In genomic region chr9:35758475-35759050, GRCh38 we compare ENCODE assay signal across 10 cellular contexts. TPM values are rescaled to one million over a fixed set of nuclear protein-coding genes. Genes with fewer than 3 reads are reported as not detected.
DNase-seq lines count a peak whose midpoint lies in the region; ATAC-seq, FAIRE-seq and TF ChIP-seq lines count a peak whose summit lies in the region.
"Had no signal": no experiment of that assay in that cellular context is flagged by ENCODE, and none has a peak within 500 bp of the region (broad histone marks: within the 10 kb centered on the region; RNA-seq: fewer than 3 reads in every experiment).

No MANE protein-coding gene starts in this region.

- H3K27ac ChIP-seq in H9 (ENCODE audit: insufficient read length, low read depth, low read length) (no peak overlapping the region), kidney (ENCODE audit: low read depth in 2 of 2, low read length in 2 of 2) (peak overlapping the region in 1 of 2 donors; percentile 30)

- H2AFZ ChIP-seq in H9 (ENCODE audit: low read length), result no peak overlapping the region

- H3K56ac ChIP-seq in H9 (ENCODE audit: insufficient read length, low read depth, low read length), result no peak overlapping the region

- H3K23ac ChIP-seq in H9 (ENCODE audit: insufficient read length, low read depth, low read length), result no peak overlapping the region

- H3K4me3 ChIP-seq in adipocyte (ENCODE audit: low read length) (peak overlapping the region; percentile 21), foreskin fibroblast (ENCODE audit: low read depth in 1 of 2, low read length in 2 of 2) (no peak overlapping the region), kidney (ENCODE audit: low read length in 2 of 2) (no peak overlapping the region)

- H3K23me2 ChIP-seq in H9 (ENCODE audit: insufficient read length, low read depth, low read length, poor library complexity, severe bottlenecking), result peaks cover 3% of the 10 kb centered on the region

- peaks cover 17% of the 10 kb centered on the region for H3K36me3 ChIP-seq in adipocyte (ENCODE audit: control insufficient read depth, insufficient read depth, low read length, severe bottlenecking)
- peaks cover 6 to 7% of the 10 kb centered on the region in 2 donors for H3K36me3 ChIP-seq in kidney (ENCODE audit: control insufficient read depth in 1 of 2, insufficient read depth in 2 of 2, low read length in 2 of 2)

- no peak overlapping the region for H3K18ac ChIP-seq in H9 (ENCODE audit: insufficient read length, low read depth, low read length)

- peaks cover 10 to 14% (median 12%) of the 10 kb centered on the region in 3 experiments; a peak in 6 of 7 replicates for H3K36me3 Mint-ChIP-seq in H9 (ENCODE audit: insufficient read depth in 1 of 3, low read depth in 3 of 3)
- H3K36me3 Mint-ChIP-seq in naive B cell, result peaks cover 0 to 5% of the 10 kb centered on the region in 2 donors

- no peaks in the 10 kb centered on the region for H3K79me1 ChIP-seq in H9 (ENCODE audit: insufficient read depth, low read depth, low read length, poor library complexity, severe bottlenecking)

- H2BK120ac ChIP-seq in H9 (ENCODE audit: low read depth, low read length, poor library complexity, severe bottlenecking), result no peak overlapping the region

- no peak overlapping the region for H4K5ac ChIP-seq in H9 (ENCODE audit: insufficient read length, low read depth, low read length)

- no peak overlapping the region for H3K14ac ChIP-seq in H9 (ENCODE audit: insufficient read depth, low read length)

- no peak overlapping the region for H4K8ac ChIP-seq in H9 (replicated peaks; ENCODE audit: insufficient read length, low read depth, low read length)

- no peaks in the 10 kb centered on the region for H3K4me1 ChIP-seq in H9 (ENCODE audit: insufficient read depth, low read length)
- H3K4me1 ChIP-seq in adipocyte (ENCODE audit: control insufficient read depth, insufficient read depth, low read length), result peaks cover 28% of the 10 kb centered on the region
- H3K4me1 ChIP-seq in kidney (ENCODE audit: control insufficient read depth in 1 of 2, insufficient read depth in 1 of 2, low read depth in 1 of 2, low read length in 2 of 2), result peaks cover 4 to 11% of the 10 kb centered on the region in 2 donors

- no peak overlapping the region for H2BK12ac ChIP-seq in H9 (ENCODE audit: insufficient read length, low read depth, low read length)

- DNase-seq in AML-193 (lab: John Stamatoyannopoulos, UW) (peak; percentile 34 to 58), H9 (no peak), adipocyte (ENCODE audit: low read depth) (no peak), naive B cell (no peak), HuH-7 (ENCODE audit: low spot score) (no peak), foreskin fibroblast (no peak), kidney (no peak), DMS53 treated with DMSO at 0.1 percent for 48 hours (lab: John Stamatoyannopoulos, UW; ENCODE audit: unreplicated experiment) (no peak)
- DNase-seq: DMS79, SW 1271 had no signal

- H3K79me2 ChIP-seq in H9 (ENCODE audit: insufficient read depth, low read length), result no peaks in the 10 kb centered on the region; the same call in 1 of the 2 replicates

- WGBS in H9 (ENCODE audit: extremely low coverage, insufficient read length, low lambda C conversion rate), result 100% methylated on average over 1 of the region's 3 CpGs

- H3K9me3 ChIP-seq in H9 (ENCODE audit: control insufficient read depth, low read depth, low read length) (no peaks in the 10 kb centered on the region), adipocyte (ENCODE audit: control insufficient read depth, low read length) (no peaks in the 10 kb centered on the region), kidney (ENCODE audit: control insufficient read depth in 1 of 2, low read length in 2 of 2) (no peaks in the 10 kb centered on the region)

- H2BK5ac ChIP-seq in H9 (ENCODE audit: insufficient read length, low read length), result no peak overlapping the region

- no peak for FAIRE-seq in kidney (lab: Jason Lieb, UNC)

- no peak overlapping the region for H3T11ph ChIP-seq in H9 (ENCODE audit: low read length)

- H3K27me3 ChIP-seq in H9 (ENCODE audit: insufficient read depth, low read length) (no peaks in the 10 kb centered on the region), adipocyte (replicated peaks; ENCODE audit: control insufficient read depth, insufficient read depth, low read length) (no peaks in the 10 kb centered on the region)

- no peak overlapping the region for H2AK5ac ChIP-seq in H9 (ENCODE audit: insufficient read length, low read length)

- no peak overlapping the region for H3K9ac ChIP-seq in H9 (ENCODE audit: extremely low read depth, insufficient read length, low read length)
- peak overlapping the region; percentile 53 for H3K9ac ChIP-seq in adipocyte (ENCODE audit: low read length)
- no peak overlapping the region for H3K9ac ChIP-seq in kidney (ENCODE audit: low read length in 2 of 2)

- TF ChIP-seq CTCF in H9 (conservative IDR thresholded peaks at IDR 0.05) (no peak), foreskin fibroblast (IDR thresholded peaks at IDR 0.05; ENCODE audit: low read depth, low read length) (no peak), kidney (IDR thresholded peaks at IDR 0.05; ENCODE audit: borderline replicate concordance, extremely low read depth, insufficient read depth) (no peak)

- ATAC-seq in naive B cell (ENCODE audit: low read depth in 2 of 2), result no peak

- H3K4ac ChIP-seq in H9 (ENCODE audit: low read depth, low read length), result no peak overlapping the region

- no peaks in the 10 kb centered on the region for H3K9me3 Mint-ChIP-seq in H9
- no peaks in the 10 kb centered on the region for H3K9me3 Mint-ChIP-seq in naive B cell

- H3K27ac Mint-ChIP-seq in H9 (no peak overlapping the region; a peak in 1 of 7 replicates), naive B cell (peak overlapping the region; percentile 16 to 98 (median 92))

- H3K4me2 ChIP-seq in H9 (ENCODE audit: insufficient read depth, insufficient read length, low read length), result no peak overlapping the region

- H3K4me1 Mint-ChIP-seq in H9 (peaks cover 36 to 40% of the 10 kb centered on the region in 2 experiments), naive B cell (peaks cover 50 to 71% (median 66%) of the 10 kb centered on the region in 3 donors)

- H3K4me3 Mint-ChIP-seq in H9, result peak overlapping the region; percentile 72 to 93
- peak overlapping the region; percentile 61 to 99 (median 96) for H3K4me3 Mint-ChIP-seq in naive B cell

- H4K91ac ChIP-seq in H9 (ENCODE audit: insufficient read length, low read depth, low read length), result no peak overlapping the region

- H4K20me1 ChIP-seq in H9 (ENCODE audit: control insufficient read depth, insufficient read depth, insufficient read length), result no peaks in the 10 kb centered on the region

- no peak overlapping the region for H2BK20ac ChIP-seq in H9 (ENCODE audit: low read depth, low read length, poor library complexity, severe bottlenecking)

- H3K27me3 Mint-ChIP-seq in H9 (ENCODE audit: low read depth) (no peaks in the 10 kb centered on the region), naive B cell (no peaks in the 10 kb centered on the region)

- intact Hi-C loops in kidney (cut with DNase I), result no loop called here

- H2BK15ac ChIP-seq in H9 (ENCODE audit: low read depth, low read length), result no peak overlapping the region

RNA-seq across cellular contexts. Expression of gene MSMP, which starts 4.5 kb away (rescaled TPM):
- 0.83 and 0.97 TPM in 2 replicates for total RNA-seq in H9 (2021)
- 1 to 10 TPM in 5 of 6 donors, not detected in 1; 2.1 to 7.2 (median 3.6) TPM for polyA plus RNA-seq in naive B cell (ENCODE audit: low read depth in 6 of 6)
- 0.47 TPM for total RNA-seq in kidney
- not detected for polyA plus RNA-seq in kidney (ENCODE audit: insufficient read depth, low read depth, low replicate concordance)

RNA-seq across cellular contexts. Expression of gene RGP1, which starts 9.5 kb away (rescaled TPM):
- total RNA-seq in H9 (2021), result 23.5 and 25.7 TPM in 2 replicates
- polyA plus RNA-seq in naive B cell (ENCODE audit: low read depth in 6 of 6), result 10 to 100 TPM in 1 of 6 donors, 1 to 10 TPM in 5; 1.9 to 14.2 (median 6.9) TPM
- 39.2 TPM for total RNA-seq in kidney
- polyA plus RNA-seq in kidney (ENCODE audit: insufficient read depth, low read depth, low replicate concordance), result 11.0 TPM

RNA-seq across cellular contexts. Expression of gene GBA2, which starts 9.5 kb away (rescaled TPM):
- total RNA-seq in H9 (2021), result 90.7 and 103 TPM in 2 replicates
- 10 to 100 TPM; 31.7 to 49.1 (median 39.0) TPM for polyA plus RNA-seq in naive B cell (ENCODE audit: low read depth in 6 of 6)
- 93.2 TPM for total RNA-seq in kidney
- polyA plus RNA-seq in kidney (ENCODE audit: insufficient read depth, low read depth, low replicate concordance), result 83.2 TPM

RNA-seq across cellular contexts. Expression of gene CREB3, which starts 26.1 kb away (rescaled TPM):
- 26.9 and 27.3 TPM in 2 replicates for total RNA-seq in H9 (2021)
- polyA plus RNA-seq in naive B cell (ENCODE audit: low read depth in 6 of 6), result 10 to 100 TPM; 24.8 to 41.0 (median 33.2) TPM
- 40.5 TPM for total RNA-seq in kidney
- 52.0 TPM for polyA plus RNA-seq in kidney (ENCODE audit: insufficient read depth, low read depth, low replicate concordance)

RNA-seq across cellular contexts. Expression of gene TLN1, which starts 26.6 kb away (rescaled TPM):
- 102 and 103 TPM in 2 replicates for total RNA-seq in H9 (2021)
- 100 to 1,000 TPM in 1 of 6 donors, 10 to 100 TPM in 5; 15.6 to 128 (median 42.4) TPM for polyA plus RNA-seq in naive B cell (ENCODE audit: low read depth in 6 of 6)
- 376 TPM for total RNA-seq in kidney
- 71.7 TPM for polyA plus RNA-seq in kidney (ENCODE audit: insufficient read depth, low read depth, low replicate concordance)

Comparison
In these comparisons a context has a peak if more than half of its experiments do, and no peak if none do; other contexts are left out.
1. DNase-seq: peak in AML-193 (2 of 2); none in H9 (single experiment), adipocyte (single experiment), naive B cell (single experiment), HuH-7 (single experiment), foreskin fibroblast (0 of 2), kidney (single experiment) and DMS53 treated with DMSO at 0.1 percent for 48 hours (single experiment).
2. H3K27ac Mint-ChIP-seq: peak in naive B cell (6 of 6); none in H9 (0 of 3).